13 cellular contexts compared by ENCODE assay signal in the genomic region with DNA sequence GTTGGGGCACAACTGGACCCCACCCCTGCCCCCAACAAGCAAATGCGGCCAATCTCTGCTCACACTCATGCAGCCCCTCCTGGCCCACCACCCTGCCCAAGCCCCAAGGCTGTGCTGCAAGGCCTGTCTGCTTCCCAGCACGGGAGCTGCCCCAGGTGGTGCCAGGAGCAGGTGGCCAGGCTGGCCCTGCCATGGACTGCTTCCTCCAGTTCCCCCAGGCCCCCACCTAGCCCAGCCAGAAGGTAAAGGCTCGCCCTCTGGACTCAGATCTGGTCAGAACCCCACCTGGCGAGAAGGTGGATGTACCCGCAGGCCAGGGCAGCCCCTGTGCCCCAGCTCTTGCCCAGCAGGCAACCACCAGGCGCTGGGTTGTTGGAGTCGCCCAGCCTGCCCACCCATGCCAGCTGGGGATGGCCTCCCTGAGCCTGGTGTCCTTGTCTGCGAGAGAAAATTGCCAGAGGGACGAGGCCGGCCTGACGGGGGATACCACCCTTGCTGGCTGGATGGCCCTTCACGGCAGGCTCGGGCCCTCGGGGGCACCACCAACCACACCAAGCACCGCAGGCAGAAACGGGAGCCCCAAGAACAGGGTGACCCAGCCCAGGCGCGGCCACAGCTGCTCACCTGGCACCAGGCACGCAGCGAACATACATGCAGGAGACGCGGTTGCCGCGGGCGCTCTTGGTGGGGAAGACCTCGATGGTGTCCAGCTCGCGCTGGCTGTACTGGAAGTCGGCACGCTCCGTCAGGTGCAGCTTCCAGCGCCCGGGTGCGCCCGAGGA. TPM values are rescaled to one million over a fixed set of nuclear protein-coding genes. Genes with fewer than 3 reads are reported as not detected.
DNase-seq lines count a peak whose midpoint lies in the region; ATAC-seq and TF ChIP-seq lines count a peak whose summit lies in the region.
"Had no signal": no experiment of that assay in that cellular context is flagged by ENCODE, and none has a peak within 500 bp of the region (broad histone marks: within the 10 kb centered on the region; RNA-seq: fewer than 3 reads in every experiment).

No MANE protein-coding gene starts in this region.

- no peak overlapping the region for H3K4me3 Mint-ChIP-seq in activated naive CD4-positive, alpha-beta T cell treated with anti-CD3 and anti-CD28 coated beads for 36 hours
- H3K4me3 Mint-ChIP-seq in activated T-helper 2 cell treated with anti-CD3 and anti-CD28 coated beads, Interferon-gamma antibody, Interleukin-2, Interleukin-4, amounts not matched to agents 10 μg/mL and 5 μg/mL and 100 μg/mL, durations not matched to agents 14 hours and 24 hours and 36 hours (ENCODE audit: low read depth), result no peak overlapping the region
- H3K4me3 Mint-ChIP-seq in immature natural killer cell, result peak overlapping the region; percentile 35 to 62 (median 52)
- H3K4me3 Mint-ChIP-seq in Calu3 (ENCODE audit: low read depth, unreplicated experiment), result no peak overlapping the region

- H3K27ac Mint-ChIP-seq in activated naive CD4-positive, alpha-beta T cell treated with anti-CD3 and anti-CD28 coated beads for 36 hours, result peak overlapping the region; percentile 61
- H3K27ac Mint-ChIP-seq in activated T-helper 2 cell treated with anti-CD3 and anti-CD28 coated beads, Interferon-gamma antibody, Interleukin-2, Interleukin-4, amounts not matched to agents 10 μg/mL and 5 μg/mL and 100 μg/mL, durations not matched to agents 14 hours and 24 hours and 36 hours, result peak overlapping the region; percentile 17
- H3K27ac Mint-ChIP-seq in immature natural killer cell (peak overlapping the region; percentile 44 to 84 (median 76)), Calu3 (ENCODE audit: unreplicated experiment) (no peak overlapping the region)

- no peaks in the 10 kb centered on the region for H3K9me3 Mint-ChIP-seq in activated naive CD4-positive, alpha-beta T cell treated with anti-CD3 and anti-CD28 coated beads for 36 hours
- H3K9me3 Mint-ChIP-seq in activated T-helper 2 cell treated with anti-CD3 and anti-CD28 coated beads, Interferon-gamma antibody, Interleukin-2, Interleukin-4, amounts not matched to agents 10 μg/mL and 5 μg/mL and 100 μg/mL, durations not matched to agents 14 hours and 24 hours and 36 hours, result no peaks in the 10 kb centered on the region
- H3K9me3 Mint-ChIP-seq in immature natural killer cell, result peaks cover 0 to 7% (median 3%) of the 10 kb centered on the region in 6 donors
- no peaks in the 10 kb centered on the region for H3K9me3 Mint-ChIP-seq in Calu3 (ENCODE audit: low read depth, unreplicated experiment)

- BruUV-seq in Calu3 (replicated peaks; lab: Mats Ljungman, UMichigan), result no TSS peak

- H3K9me3 ChIP-seq in stomach, result no peaks in the 10 kb centered on the region
- H3K9me3 ChIP-seq: body of pancreas, uterus had no signal

- H3K36me3 Mint-ChIP-seq in activated naive CD4-positive, alpha-beta T cell treated with anti-CD3 and anti-CD28 coated beads for 36 hours (ENCODE audit: low read depth), result peaks cover 5% of the 10 kb centered on the region
- H3K36me3 Mint-ChIP-seq in activated T-helper 2 cell treated with anti-CD3 and anti-CD28 coated beads, Interferon-gamma antibody, Interleukin-2, Interleukin-4, amounts not matched to agents 10 μg/mL and 5 μg/mL and 100 μg/mL, durations not matched to agents 14 hours and 24 hours and 36 hours (ENCODE audit: low read depth), result peaks cover 16% of the 10 kb centered on the region
- H3K36me3 Mint-ChIP-seq in immature natural killer cell (peaks cover 18 to 23% (median 21%) of the 10 kb centered on the region in 3 donors), Calu3 (ENCODE audit: insufficient read depth, unreplicated experiment) (peaks cover 29% of the 10 kb centered on the region)

- no peak for ATAC-seq in HG03442 (IDR thresholded peaks at IDR 0.05; ENCODE audit: unreplicated experiment)
- ATAC-seq: body of pancreas, K562 had no signal

- no peak for TF ChIP-seq CTCF in stomach (IDR thresholded peaks at IDR 0.05)
- TF ChIP-seq CTCF in Calu3 (IDR thresholded peaks at IDR 0.05; ENCODE audit: unreplicated experiment), result no peak

- peak overlapping the region in 1 of 4 donors; percentile 80 for H3K4me3 ChIP-seq in stomach
- H3K4me3 ChIP-seq: body of pancreas, K562, uterus had no signal

- CTCF ChIA-PET in activated naive CD4-positive, alpha-beta T cell treated with anti-CD3 and anti-CD28 coated beads for 36 hours (lab: Charles Lee), result interaction anchor here (0.6 kb wide), 1 partner anchor 43 kb away, joined by 3 read pairs; no protein-coding TSS in a partner anchor
- CTCF ChIA-PET in Calu3 (lab: Charles Lee), result no interaction called here

- peaks cover 32% of the 10 kb centered on the region for H3K4me1 Mint-ChIP-seq in activated naive CD4-positive, alpha-beta T cell treated with anti-CD3 and anti-CD28 coated beads for 36 hours (ENCODE audit: low read depth)
- H3K4me1 Mint-ChIP-seq in activated T-helper 2 cell treated with anti-CD3 and anti-CD28 coated beads, Interferon-gamma antibody, Interleukin-2, Interleukin-4, amounts not matched to agents 10 μg/mL and 5 μg/mL and 100 μg/mL, durations not matched to agents 14 hours and 24 hours and 36 hours (ENCODE audit: low read depth), result peaks cover 26% of the 10 kb centered on the region
- H3K4me1 Mint-ChIP-seq in immature natural killer cell, result peaks cover 34 to 50% of the 10 kb centered on the region in 2 donors
- peaks cover 28% of the 10 kb centered on the region for H3K4me1 Mint-ChIP-seq in Calu3 (ENCODE audit: low read depth, unreplicated experiment)

- intact Hi-C loops in activated naive CD4-positive, alpha-beta T cell treated with anti-CD3 and anti-CD28 coated beads for 36 hours (cut with micrococcal nuclease), result loop anchor here (5.0 kb wide), 1 partner anchor 181 kb away; no protein-coding TSS in a partner anchor
- intact Hi-C loops in activated T-helper 2 cell treated with anti-CD3 and anti-CD28 coated beads, Interferon-gamma antibody, Interleukin-2, Interleukin-4, amounts not matched to agents 10 μg/mL and 5 μg/mL and 100 μg/mL, durations not matched to agents 14 hours and 24 hours and 36 hours (cut with micrococcal nuclease), result no loop called here
- intact Hi-C loops in stomach (cut with DNase I; ENCODE audit: low total_unique reads), result no loop called here
- intact Hi-C loops in Calu3 (cut with micrococcal nuclease; ENCODE audit: unreplicated experiment), result no loop called here

- no peaks in the 10 kb centered on the region for H3K27me3 ChIP-seq in stomach
- H3K27me3 ChIP-seq: body of pancreas, uterus had no signal

- WGBS in stomach, 5 donors, result 79 to 94% (median 87%) methylated on average over 7 to 33 of the region's 35 CpGs

- H3K4me1 ChIP-seq in stomach, result peaks cover 46 to 65% (median 60%) of the 10 kb centered on the region in 4 donors

- no peak for TF ChIP-seq EP300 in stomach (IDR thresholded peaks at IDR 0.05)

- no peak for TF ChIP-seq POLR2A in stomach (IDR thresholded peaks at IDR 0.05)

- H3K27me3 Mint-ChIP-seq in activated naive CD4-positive, alpha-beta T cell treated with anti-CD3 and anti-CD28 coated beads for 36 hours (ENCODE audit: low read depth), result no peaks in the 10 kb centered on the region
- no peaks in the 10 kb centered on the region for H3K27me3 Mint-ChIP-seq in activated T-helper 2 cell treated with anti-CD3 and anti-CD28 coated beads, Interferon-gamma antibody, Interleukin-2, Interleukin-4, amounts not matched to agents 10 μg/mL and 5 μg/mL and 100 μg/mL, durations not matched to agents 14 hours and 24 hours and 36 hours (ENCODE audit: low read depth)
- peaks cover 35 to 51% (median 42%) of the 10 kb centered on the region in 3 donors for H3K27me3 Mint-ChIP-seq in immature natural killer cell (ENCODE audit: low read depth in 3 of 3)
- no peaks in the 10 kb centered on the region for H3K27me3 Mint-ChIP-seq in Calu3 (ENCODE audit: unreplicated experiment)

- peaks cover 0 to 23% (median 16%) of the 10 kb centered on the region in 4 donors for H3K36me3 ChIP-seq in stomach
- H3K36me3 ChIP-seq: uterus had no signal

- peak overlapping the region in 3 of 5 donors; percentile 11 to 91 (median 14) for H3K27ac ChIP-seq in stomach

- DNase-seq in activated naive CD4-positive, alpha-beta T cell treated with anti-CD3 and anti-CD28 coated beads for 36 hours, result no peak
- DNase-seq in activated naive CD4-positive, alpha-beta T cell treated with anti-CD3 and anti-CD28 coated beads, Interleukin-2, amount 50 U/mL, for 16 hours, result no peak
- no peak for DNase-seq in activated T-helper 2 cell treated with anti-CD3 and anti-CD28 coated beads, Interferon-gamma antibody, Interleukin-2, Interleukin-4, amounts not matched to agents 10 μg/mL and 5 μg/mL and 100 μg/mL, durations not matched to agents 14 hours and 24 hours and 36 hours (ENCODE audit: low spot score)
- no peak for DNase-seq in immature natural killer cell
- DNase-seq in stomach, result no peak
- DNase-seq in Calu3, result no peak
- DNase-seq in NK-92 (lab: John Stamatoyannopoulos, UW; ENCODE audit: unreplicated experiment), result no peak
- DNase-seq: body of pancreas, DMS79, NCI-H69, uterus had no signal

RNA-seq across cellular contexts. Expression of a gene that starts 4.5 kb away (rescaled TPM):
- 10 to 100 TPM; 79.3 to 79.9 TPM for total RNA-seq in activated naive CD4-positive, alpha-beta T cell treated with anti-CD3 and anti-CD28 coated beads for 36 hours
- 100 and 102 TPM in 2 replicates for total RNA-seq in activated T-helper 2 cell treated with anti-CD3 and anti-CD28 coated beads, Interferon-gamma antibody, Interleukin-2, Interleukin-4, amounts not matched to agents 10 μg/mL and 5 μg/mL and 100 μg/mL, durations not matched to agents 14 hours and 24 hours and 36 hours
- 100 to 1,000 TPM; 652 to 783 (median 741) TPM for polyA plus RNA-seq in immature natural killer cell
- total RNA-seq in stomach, result 100 to 1,000 TPM in 1 of 5 donors, 10 to 100 TPM in 4; 25.7 to 177 (median 33.0) TPM
- 10 to 100 TPM; 73.0 to 76.3 (median 75.5) TPM for polyA plus RNA-seq in stomach
- total RNA-seq in Calu3 (2022), result 35.2 and 36.9 TPM in 2 replicates

RNA-seq across cellular contexts. Expression of a gene that starts 17.4 kb away (rescaled TPM):
- total RNA-seq in activated naive CD4-positive, alpha-beta T cell treated with anti-CD3 and anti-CD28 coated beads for 36 hours, result 10 to 100 TPM; 13.5 to 15.0 TPM
- 31.2 and 32.1 TPM in 2 replicates for total RNA-seq in activated T-helper 2 cell treated with anti-CD3 and anti-CD28 coated beads, Interferon-gamma antibody, Interleukin-2, Interleukin-4, amounts not matched to agents 10 μg/mL and 5 μg/mL and 100 μg/mL, durations not matched to agents 14 hours and 24 hours and 36 hours
- polyA plus RNA-seq in immature natural killer cell (under 1 TPM; 0.12 to 0.55 (median 0.49) TPM), stomach (1 to 10 TPM; 5.0 to 7.6 (median 6.6) TPM)
- total RNA-seq in stomach (10 to 100 TPM in 2 of 5 donors, 1 to 10 TPM in 2, not detected in 1; 3.5 to 31.9 (median 15.8) TPM), Calu3 (2022) (32.3 and 39.0 TPM in 2 replicates)

RNA-seq across cellular contexts. Expression of a gene that starts 24.4 kb away (rescaled TPM):
- total RNA-seq in activated naive CD4-positive, alpha-beta T cell treated with anti-CD3 and anti-CD28 coated beads for 36 hours, result 1 to 10 TPM; 3.0 to 3.4 TPM
- 9.1 and 9.9 TPM in 2 replicates for total RNA-seq in activated T-helper 2 cell treated with anti-CD3 and anti-CD28 coated beads, Interferon-gamma antibody, Interleukin-2, Interleukin-4, amounts not matched to agents 10 μg/mL and 5 μg/mL and 100 μg/mL, durations not matched to agents 14 hours and 24 hours and 36 hours
- polyA plus RNA-seq in immature natural killer cell, result 10 to 100 TPM in 1 of 3 donors, 1 to 10 TPM in 2; 2.1 to 10.0 (median 4.3) TPM
- total RNA-seq in stomach, result 10 to 100 TPM in 3 of 5 donors, 1 to 10 TPM in 2; 4.2 to 75.9 (median 18.3) TPM
- polyA plus RNA-seq in stomach, result 1 to 10 TPM; 5.5 to 6.7 (median 6.0) TPM
- total RNA-seq in Calu3 (2022), result 6.7 TPM in 2 replicates

RNA-seq across cellular contexts. Expression of a gene that starts 24.4 kb away (rescaled TPM):
- total RNA-seq in activated naive CD4-positive, alpha-beta T cell treated with anti-CD3 and anti-CD28 coated beads for 36 hours, result 10 to 100 TPM; 12.1 to 14.5 TPM
- 35.9 and 37.9 TPM in 2 replicates for total RNA-seq in activated T-helper 2 cell treated with anti-CD3 and anti-CD28 coated beads, Interferon-gamma antibody, Interleukin-2, Interleukin-4, amounts not matched to agents 10 μg/mL and 5 μg/mL and 100 μg/mL, durations not matched to agents 14 hours and 24 hours and 36 hours
- 10 to 100 TPM in 2 of 3 donors, 1 to 10 TPM in 1; 7.6 to 31.9 (median 22.6) TPM for polyA plus RNA-seq in immature natural killer cell
- total RNA-seq in stomach, result 10 to 100 TPM; 10.7 to 77.6 (median 17.9) TPM
- polyA plus RNA-seq in stomach, result 10 to 100 TPM in 2 of 3 donors, 1 to 10 TPM in 1; 7.8 to 23.9 (median 19.4) TPM
- total RNA-seq in Calu3 (2022), result 64.2 and 80.5 TPM in 2 replicates

RNA-seq across cellular contexts. Expression of a gene that starts 32.5 kb away (rescaled TPM):
- total RNA-seq in activated naive CD4-positive, alpha-beta T cell treated with anti-CD3 and anti-CD28 coated beads for 36 hours, result 10 to 100 TPM; 39.8 to 47.6 TPM
- 55.2 and 56.6 TPM in 2 replicates for total RNA-seq in activated T-helper 2 cell treated with anti-CD3 and anti-CD28 coated beads, Interferon-gamma antibody, Interleukin-2, Interleukin-4, amounts not matched to agents 10 μg/mL and 5 μg/mL and 100 μg/mL, durations not matched to agents 14 hours and 24 hours and 36 hours
- 10 to 100 TPM in 1 of 3 donors, 1 to 10 TPM in 1, under 1 TPM in 1; 0.63 to 13.0 (median 4.5) TPM for polyA plus RNA-seq in immature natural killer cell
- 100 to 1,000 TPM in 1 of 5 donors, 10 to 100 TPM in 4; 10.1 to 164 (median 25.7) TPM for total RNA-seq in stomach
- 10 to 100 TPM; 10.1 to 15.5 (median 15.2) TPM for polyA plus RNA-seq in stomach
- total RNA-seq in Calu3 (2022), result 34.1 and 39.5 TPM in 2 replicates

Comparison
In these comparisons a context has a peak if more than half of its experiments do, and no peak if none do; other contexts are left out.
1. H3K4me3 Mint-ChIP-seq: peak in immature natural killer cell (5 of 5); none in activated naive CD4-positive, alpha-beta T cell treated with anti-CD3 and anti-CD28 coated beads for 36 hours (single experiment), activated T-helper 2 cell treated with anti-CD3 and anti-CD28 coated beads, Interferon-gamma antibody, Interleukin-2, Interleukin-4, amounts not matched to agents 10 μg/mL and 5 μg/mL and 100 μg/mL, durations not matched to agents 14 hours and 24 hours and 36 hours (single experiment) and Calu3 (single experiment).